Comparison of ENCODE assay signal across 27 cellular contexts in the genomic region with DNA sequence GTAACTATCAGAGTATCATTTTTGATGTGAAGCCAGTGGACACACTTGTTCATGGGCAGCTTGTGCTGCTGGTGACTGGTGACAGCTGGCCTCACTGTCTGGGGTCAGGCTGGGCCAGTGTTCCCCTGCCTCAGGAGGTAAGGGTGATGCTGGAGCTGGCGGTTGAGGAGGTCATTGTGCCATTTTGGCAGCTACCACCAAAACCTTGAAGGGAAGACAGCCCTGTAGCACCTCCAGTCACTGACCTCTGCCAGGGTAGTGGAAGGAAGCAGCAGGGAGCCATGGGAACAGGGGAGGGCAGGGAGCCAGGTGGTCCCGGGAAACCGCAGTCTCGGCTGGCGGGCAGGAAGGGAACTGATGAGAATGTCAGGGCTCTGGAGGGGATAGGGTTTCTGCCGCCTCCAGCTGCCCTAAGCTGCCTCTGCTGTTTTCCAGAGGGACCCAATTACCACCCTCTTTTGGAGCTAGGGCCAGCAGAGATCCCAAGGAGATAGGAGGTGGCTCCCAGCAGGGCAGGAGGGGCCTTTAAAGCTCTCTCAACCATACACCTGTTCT. TPM values are rescaled to one million over a fixed set of nuclear protein-coding genes. Genes with fewer than 3 reads are reported as not detected.
"Had no signal": no experiment of that assay in that cellular context is flagged by ENCODE, and none has a peak within 500 bp of the region (broad histone marks: within the 10 kb centered on the region; RNA-seq: fewer than 3 reads in every experiment).

No MANE protein-coding gene starts in this region.

- H3K9me3 ChIP-seq: adrenal gland, breast epithelium had no signal

- H3K27ac ChIP-seq: adrenal gland, breast epithelium, RWPE1 had no signal

- H3K4me1 ChIP-seq: adrenal gland, breast epithelium had no signal

- DNase-seq: activated CD4-positive, alpha-beta T cell treated with anti-CD3 and anti-CD28 coated beads for 4 hours; activated CD8-positive, alpha-beta memory T cell treated with anti-CD3 and anti-CD28 coated beads, Interleukin-2, amount 50 U/mL, for 4 hours; activated CD8-positive, alpha-beta T cell treated with anti-CD3 and anti-CD28 coated beads for 36 hours; activated gamma-delta T cell treated with Interleukin-2 at 50 U/mL for 16 hours; activated naive CD4-positive, alpha-beta T cell treated with anti-CD3 and anti-CD28 coated beads, Interleukin-2, amount 10 ng/mL, durations not matched to agents 7 days and 5 days; activated naive CD8-positive, alpha-beta T cell treated with anti-CD3 and anti-CD28 coated beads, Interleukin-2, amount 10 ng/mL, durations not matched to agents 7 days and 5 days; activated T-cell treated with anti-CD3 and anti-CD28 coated beads, Interleukin-2, amount 50 U/mL, for 72 hours; adrenal gland; anterior cingulate cortex; central memory CD4-positive, alpha-beta T cell; Kasumi-1; KBM-7; NCI-H1105 treated with DMSO at 0.1 percent for 48 hours; NCI-H1436 treated with DMSO at 0.1 percent for 48 hours; NCI-H187; NCI-H2081; NCI-H345; NCI-H510A; NCI-H526 treated with DMSO at 0.1 percent for 48 hours; NCI-H82; Right ventricle myocardium superior had no signal

- H3K27me3 ChIP-seq: adrenal gland had no signal

- ATAC-seq: activated CD4-positive, CD25-positive, alpha-beta regulatory T cell treated with anti-CD3 and anti-CD28 coated beads, Interleukin-2, amount 50 U/mL, for 24 hours; activated CD8-positive, alpha-beta T cell treated with anti-CD3 and anti-CD28 coated beads for 36 hours; activated T-cell treated with anti-CD3 and anti-CD28 coated beads, Interleukin-2, amount 50 U/mL, for 72 hours had no signal

- H3K36me3 ChIP-seq: adrenal gland, breast epithelium had no signal

- H3K4me3 ChIP-seq: adrenal gland, breast epithelium had no signal

RNA-seq across cellular contexts. Expression of gene FOXL2NB, which starts 24.8 kb away (rescaled TPM):
- total RNA-seq: activated CD8-positive, alpha-beta T cell treated with anti-CD3 and anti-CD28 coated beads for 36 hours; activated naive CD8-positive, alpha-beta T cell treated with anti-CD3 and anti-CD28 coated beads, Interleukin-2, amount 10 ng/mL, durations not matched to agents 7 days and 5 days; activated T-cell treated with anti-CD3 and anti-CD28 coated beads, Interleukin-2, amount 50 U/mL, for 72 hours; activated T-helper 2 cell treated with anti-CD3 and anti-CD28 coated beads, Interferon-gamma antibody, Interleukin-2, Interleukin-4, amounts not matched to agents 10 μg/mL and 5 μg/mL and 100 μg/mL, durations not matched to agents 14 hours and 24 hours and 36 hours; OCI-LY7; Right ventricle myocardium superior; SK-MEL-5 had no signal

RNA-seq across cellular contexts. Expression of gene FOXL2, which starts 24.9 kb away (rescaled TPM):
- total RNA-seq: activated CD8-positive, alpha-beta T cell treated with anti-CD3 and anti-CD28 coated beads for 36 hours; activated naive CD8-positive, alpha-beta T cell treated with anti-CD3 and anti-CD28 coated beads, Interleukin-2, amount 10 ng/mL, durations not matched to agents 7 days and 5 days; activated T-helper 2 cell treated with anti-CD3 and anti-CD28 coated beads, Interferon-gamma antibody, Interleukin-2, Interleukin-4, amounts not matched to agents 10 μg/mL and 5 μg/mL and 100 μg/mL, durations not matched to agents 14 hours and 24 hours and 36 hours; OCI-LY7; Right ventricle myocardium superior; SK-MEL-5 had no signal

RNA-seq across cellular contexts. Expression of gene PRR23A, which starts 34.2 kb away (rescaled TPM):
- total RNA-seq: activated CD8-positive, alpha-beta T cell treated with anti-CD3 and anti-CD28 coated beads for 36 hours; activated naive CD8-positive, alpha-beta T cell treated with anti-CD3 and anti-CD28 coated beads, Interleukin-2, amount 10 ng/mL, durations not matched to agents 7 days and 5 days; activated T-cell treated with anti-CD3 and anti-CD28 coated beads, Interleukin-2, amount 50 U/mL, for 72 hours; activated T-helper 2 cell treated with anti-CD3 and anti-CD28 coated beads, Interferon-gamma antibody, Interleukin-2, Interleukin-4, amounts not matched to agents 10 μg/mL and 5 μg/mL and 100 μg/mL, durations not matched to agents 14 hours and 24 hours and 36 hours; adrenal gland; breast epithelium; OCI-LY7; Right ventricle myocardium superior; SK-MEL-5 had no signal

RNA-seq across cellular contexts. Expression of gene PRR23B, which starts 48.9 kb away (rescaled TPM):
- total RNA-seq: activated CD8-positive, alpha-beta T cell treated with anti-CD3 and anti-CD28 coated beads for 36 hours; activated naive CD8-positive, alpha-beta T cell treated with anti-CD3 and anti-CD28 coated beads, Interleukin-2, amount 10 ng/mL, durations not matched to agents 7 days and 5 days; activated T-cell treated with anti-CD3 and anti-CD28 coated beads, Interleukin-2, amount 50 U/mL, for 72 hours; activated T-helper 2 cell treated with anti-CD3 and anti-CD28 coated beads, Interferon-gamma antibody, Interleukin-2, Interleukin-4, amounts not matched to agents 10 μg/mL and 5 μg/mL and 100 μg/mL, durations not matched to agents 14 hours and 24 hours and 36 hours; adrenal gland; breast epithelium; OCI-LY7; Right ventricle myocardium superior had no signal
